ENCODE assay signal across 28 cellular contexts in genomic region chr21:44356636-44357035, GRCh38. TPM values are rescaled to one million over a fixed set of nuclear protein-coding genes. Genes with fewer than 3 reads are reported as not detected.
DNase-seq lines count a peak whose midpoint lies in the region; ATAC-seq, FAIRE-seq and TF ChIP-seq lines count a peak whose summit lies in the region.
"Had no signal": no experiment of that assay in that cellular context is flagged by ENCODE, and none has a peak within 500 bp of the region (broad histone marks: within the 10 kb centered on the region; RNA-seq: fewer than 3 reads in every experiment).

No MANE protein-coding gene starts in this region.

- no peaks in the 10 kb centered on the region for H3K9me2 ChIP-seq in MM.1S (replicated peaks; ENCODE audit: insufficient read depth, low read length)

- H3K79me2 ChIP-seq in MM.1S (ENCODE audit: low read length): no peaks in the 10 kb centered on the region

- H3K4me3 ChIP-seq in BLaER1: no peak overlapping the region
- H3K4me3 ChIP-seq in MM.1S (ENCODE audit: low read length): no peak overlapping the region
- H3K4me3 ChIP-seq: A549, dorsolateral prefrontal cortex, K562, lower lobe of right lung, psoas muscle, upper lobe of right lung had no signal

- no peak overlapping the region for H2AFZ ChIP-seq in MM.1S (ENCODE audit: low read length)

- no peak for ATAC-seq in activated CD4-positive, alpha-beta T cell treated with anti-CD3 and anti-CD28 coated beads for 36 hours
- ATAC-seq in naive B cell (ENCODE audit: low read depth in 2 of 2): peak; percentile 26 to 32
- ATAC-seq in HG02610 (IDR thresholded peaks at IDR 0.05; ENCODE audit: unreplicated experiment): no peak
- ATAC-seq: A549; activated naive CD8-positive, alpha-beta T cell treated with anti-CD3 and anti-CD28 coated beads, Interleukin-2, amount 50 U/mL, for 24 hours; K562; lower lobe of right lung; psoas muscle; upper lobe of right lung; WTC11 had no signal

- intact Hi-C loops in activated CD4-positive, alpha-beta T cell treated with anti-CD3 and anti-CD28 coated beads for 36 hours (cut with DNase I, micrococcal nuclease): no loop called here

- H4K20me1 ChIP-seq in BLaER1: 0 out of 2 replicates have a peak, but pooled peaks cover 8% of the 10 kb centered on the region
- no peaks in the 10 kb centered on the region for H4K20me1 ChIP-seq in MM.1S (ENCODE audit: insufficient read depth, low read length)

- H3K27ac ChIP-seq in BLaER1 (no peak overlapping the region), MM.1S (ENCODE audit: low read length) (no peak overlapping the region)
- H3K27ac ChIP-seq: A549, lower lobe of right lung, psoas muscle, upper lobe of right lung had no signal

- CTCF ChIA-PET in activated CD4-positive, alpha-beta T cell treated with anti-CD3 and anti-CD28 coated beads for 36 hours (lab: Charles Lee): interaction anchor here (0.6 to 1.4 kb wide), 2 partner anchors 125 to 345 kb away, joined by 3 read pairs; no protein-coding TSS in a partner anchor

- no peak for DNase-seq in activated CD4-positive, alpha-beta T cell treated with anti-CD3 and anti-CD28 coated beads for 36 hours
- no peak for DNase-seq in activated CD4-positive, alpha-beta T cell treated with anti-CD3 and anti-CD28 coated beads, Interleukin-2, amount 50 U/mL, for 1 hour
- DNase-seq in RCC 7860 (ENCODE audit: low spot score) (peak; percentile 21), naive B cell (no peak), HUDEP-2 (lab: John Stamatoyannopoulos, UW; ENCODE audit: unreplicated experiment in 76 of 76) (no peak), MM.1S (no peak)
- DNase-seq: activated naive CD8-positive, alpha-beta T cell treated with anti-CD3 and anti-CD28 coated beads, Interleukin-2, amount 50 U/mL, for 24 hours; BE2C; Caco-2; DMS79 treated with DMSO at 0.1 percent for 48 hours; dorsolateral prefrontal cortex; GOT3; lower lobe of right lung; NCI-H146; NCI-H510A; psoas muscle; stimulated activated CD8-positive, alpha-beta memory T cell treated with anti-CD3 and anti-CD28 coated beads, Interleukin-4, amount 100 ng/mL, for 48 hours; T-helper 9 cell; upper lobe of right lung had no signal

- peak overlapping the region; percentile 47 for H3K27ac Mint-ChIP-seq in activated CD4-positive, alpha-beta T cell treated with anti-CD3 and anti-CD28 coated beads for 36 hours
- peak overlapping the region in 4 of 6 donors; percentile 54 to 85 (median 69) for H3K27ac Mint-ChIP-seq in naive B cell
- H3K27ac Mint-ChIP-seq: activated naive CD8-positive, alpha-beta T cell treated with anti-CD3 and anti-CD28 coated beads, Interleukin-2, amount 50 U/mL, for 24 hours; WTC11 had no signal

- H3K4me3 Mint-ChIP-seq in activated CD4-positive, alpha-beta T cell treated with anti-CD3 and anti-CD28 coated beads for 36 hours: no peak overlapping the region
- peak overlapping the region in 3 of 8 donors; percentile 5 to 42 (median 37) for H3K4me3 Mint-ChIP-seq in naive B cell
- H3K4me3 Mint-ChIP-seq: activated naive CD8-positive, alpha-beta T cell treated with anti-CD3 and anti-CD28 coated beads, Interleukin-2, amount 50 U/mL, for 24 hours; central memory CD8-positive, alpha-beta T cell; WTC11 had no signal

- no peaks in the 10 kb centered on the region for H3K27me3 Mint-ChIP-seq in activated CD4-positive, alpha-beta T cell treated with anti-CD3 and anti-CD28 coated beads for 36 hours
- no peaks in the 10 kb centered on the region for H3K27me3 Mint-ChIP-seq in naive B cell
- H3K27me3 Mint-ChIP-seq: activated naive CD8-positive, alpha-beta T cell treated with anti-CD3 and anti-CD28 coated beads, Interleukin-2, amount 50 U/mL, for 24 hours; central memory CD8-positive, alpha-beta T cell had no signal

- POLR2A ChIA-PET in activated CD4-positive, alpha-beta T cell treated with anti-CD3 and anti-CD28 coated beads for 36 hours (lab: Charles Lee): no interaction called here

- no peaks in the 10 kb centered on the region for H3K27me3 ChIP-seq in BLaER1
- H3K27me3 ChIP-seq in MM.1S (replicated peaks; ENCODE audit: insufficient read depth, low read length): peaks cover 96% of the 10 kb centered on the region

- H3K4me1 ChIP-seq in BLaER1: peaks cover 73% of the 10 kb centered on the region
- H3K4me1 ChIP-seq in MM.1S (ENCODE audit: low read length): no peaks in the 10 kb centered on the region; the same call in 1 of the 2 replicates
- H3K4me1 ChIP-seq: A549, BE2C, Caco-2, psoas muscle had no signal

- peaks cover 48% of the 10 kb centered on the region for H3K36me3 ChIP-seq in BLaER1
- no peaks in the 10 kb centered on the region for H3K36me3 ChIP-seq in MM.1S (replicated peaks; ENCODE audit: insufficient read depth, low read length)
- H3K36me3 ChIP-seq: BE2C, lower lobe of right lung, upper lobe of right lung had no signal

- no peaks in the 10 kb centered on the region for H3K9me3 Mint-ChIP-seq in activated CD4-positive, alpha-beta T cell treated with anti-CD3 and anti-CD28 coated beads for 36 hours (ENCODE audit: low read depth)
- peaks cover 0 to 3% (median 0%) of the 10 kb centered on the region in 7 donors for H3K9me3 Mint-ChIP-seq in naive B cell
- H3K9me3 Mint-ChIP-seq: activated naive CD8-positive, alpha-beta T cell treated with anti-CD3 and anti-CD28 coated beads, Interleukin-2, amount 50 U/mL, for 24 hours; central memory CD8-positive, alpha-beta T cell had no signal

- no peaks in the 10 kb centered on the region for H3F3A ChIP-seq in MM.1S (ENCODE audit: insufficient read depth, low read length)

- no peak for TF ChIP-seq CTCF in MM.1S (IDR thresholded peaks at IDR 0.05; ENCODE audit: low read length)

- peaks cover 16% of the 10 kb centered on the region; the same call in 1 of the 2 replicates for H3K9me3 ChIP-seq in BLaER1
- H3K9me3 ChIP-seq in MM.1S (replicated peaks; ENCODE audit: insufficient read depth, low read length): no peaks in the 10 kb centered on the region
- H3K9me3 ChIP-seq: A549, BE2C, Caco-2, lower lobe of right lung, psoas muscle, upper lobe of right lung had no signal

- peak overlapping the region; percentile 37 for H3K4me2 ChIP-seq in BLaER1
- H3K4me2 ChIP-seq in MM.1S (ENCODE audit: low read depth, low read length): no peak overlapping the region
- H3K4me2 ChIP-seq: A549 had no signal

- H3K9ac ChIP-seq in BLaER1 (no peak overlapping the region), MM.1S (ENCODE audit: low read length) (no peak overlapping the region)

- no peak for FAIRE-seq in RCC 7860 (lab: Jason Lieb, UNC)
- FAIRE-seq: A549, endothelial cell of umbilical vein, K562, kidney had no signal

- peaks cover 46% of the 10 kb centered on the region for H3K4me1 Mint-ChIP-seq in activated CD4-positive, alpha-beta T cell treated with anti-CD3 and anti-CD28 coated beads for 36 hours
- H3K4me1 Mint-ChIP-seq in naive B cell: peaks cover 48 to 69% (median 50%) of the 10 kb centered on the region in 3 donors
- H3K4me1 Mint-ChIP-seq: WTC11 had no signal

- H3K36me3 Mint-ChIP-seq in activated CD4-positive, alpha-beta T cell treated with anti-CD3 and anti-CD28 coated beads for 36 hours (ENCODE audit: low read depth): no peaks in the 10 kb centered on the region
- H3K36me3 Mint-ChIP-seq in naive B cell: peaks cover 0 to 8% of the 10 kb centered on the region in 2 donors

RNA-seq across cellular contexts. Expression of gene TRPM2, which starts 3.2 kb away (rescaled TPM):
- total RNA-seq in activated CD4-positive, alpha-beta T cell treated with anti-CD3 and anti-CD28 coated beads for 36 hours: 1 to 10 TPM; 1.5 to 1.7 TPM
- 1 to 10 TPM in 5 of 6 donors, under 1 TPM in 1; 0.48 to 4.8 (median 2.6) TPM for polyA plus RNA-seq in naive B cell (ENCODE audit: low read depth in 6 of 6)
- total RNA-seq: endothelial cell of umbilical vein, HT-29 had no signal
- polyA plus RNA-seq: endothelial cell of umbilical vein had no signal

RNA-seq across cellular contexts. Expression of gene CFAP410, which starts 17.4 kb away (rescaled TPM):
- 10 to 100 TPM in 1 of 2 experiments, 1 to 10 TPM in 1; 7.3 to 11.4 TPM for total RNA-seq in activated CD4-positive, alpha-beta T cell treated with anti-CD3 and anti-CD28 coated beads for 36 hours
- 10 to 100 TPM; 28.1 to 44.6 (median 35.1) TPM for polyA plus RNA-seq in naive B cell (ENCODE audit: low read depth in 6 of 6)

RNA-seq across cellular contexts. Expression of gene PFKL, which starts 56.8 kb away (rescaled TPM):
- total RNA-seq in activated CD4-positive, alpha-beta T cell treated with anti-CD3 and anti-CD28 coated beads for 36 hours: 100 to 1,000 TPM; 167 to 202 TPM
- polyA plus RNA-seq in naive B cell (ENCODE audit: low read depth in 6 of 6): 100 to 1,000 TPM; 165 to 210 (median 189) TPM

Comparison
In these comparisons a context has a peak if more than half of its experiments do, and no peak if none do; other contexts are left out.
1. ATAC-seq: peak in naive B cell (2 of 2); none in activated CD4-positive, alpha-beta T cell treated with anti-CD3 and anti-CD28 coated beads for 36 hours (single experiment) and HG02610 (single experiment).